8 cellular contexts compared by ENCODE assay signal in the genomic region with DNA sequence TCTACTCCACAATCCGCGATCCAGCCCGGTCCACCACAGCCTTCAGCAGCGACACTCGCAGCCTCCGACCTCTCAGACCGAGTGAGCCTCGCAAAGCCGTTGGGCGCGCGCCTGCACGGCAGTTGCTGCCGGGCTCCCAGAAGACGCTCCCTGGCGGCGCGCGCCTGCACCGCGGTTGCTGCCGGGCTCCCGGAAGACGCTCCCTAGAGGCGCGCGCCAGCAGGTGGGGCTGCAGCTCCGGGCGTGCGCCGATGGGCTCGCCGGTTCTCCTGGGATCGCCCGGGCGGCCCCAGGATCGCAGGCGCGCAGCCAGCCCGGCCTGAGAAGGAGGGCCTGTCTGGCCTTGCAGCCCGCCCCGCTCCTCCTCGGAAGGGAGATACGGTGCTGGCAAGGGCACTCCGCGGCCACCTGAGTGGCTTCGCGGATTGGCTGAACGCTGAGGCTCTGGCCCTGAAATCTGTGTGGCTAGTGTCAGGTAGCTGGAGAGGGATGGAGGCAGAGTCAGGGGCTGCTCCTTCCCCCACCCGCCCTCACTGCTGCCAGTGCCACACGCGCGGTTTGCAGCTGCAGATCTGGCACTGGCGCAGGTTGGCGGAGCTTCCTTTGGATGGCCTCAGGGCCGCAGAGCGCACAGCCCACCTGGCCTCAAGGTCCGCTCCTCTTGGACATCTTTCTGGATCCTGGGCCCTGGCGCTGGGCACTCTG.
A peak's percentile ranks its signal among the peaks of the same experiment; 100 is the strongest.
DNase-seq lines count a peak whose midpoint lies in the region; ATAC-seq, FAIRE-seq and TF ChIP-seq lines count a peak whose summit lies in the region.
"Not testable (repeated sequence)": the region's sequence is repeated elsewhere in the genome, so short reads cannot be mapped to it uniquely, and the experiment has no call there.

No MANE protein-coding gene starts in this region.

- not testable (repeated sequence) for H2BK5ac ChIP-seq in IMR-90 (ENCODE audit: low read depth, low read length, poor library complexity, severe bottlenecking)

- not testable (repeated sequence) for H3K79me1 ChIP-seq in IMR-90 (ENCODE audit: low read depth in 1 of 2, low read length in 2 of 2)

- peak overlapping the region; percentile 32; the same call in 1 of the 3 replicates for H3K4me3 ChIP-seq in A549
- peak overlapping the region; percentile 23; the same call in 1 of the 2 replicates for H3K4me3 ChIP-seq in IMR-90 (ENCODE audit: insufficient read depth, low read depth, low read length)
- H3K4me3 ChIP-seq in keratinocyte (ENCODE audit: control insufficient read depth in 2 of 3, extremely low read depth in 1 of 3, insufficient read depth in 2 of 3, low read depth in 1 of 3, low read length in 3 of 3) = not testable (repeated sequence)
- H3K4me3 ChIP-seq in sigmoid colon = peak overlapping the region in 3 of 4 donors; percentile 30 to 42 (median 36)

- CTCF ChIA-PET in A549 (lab: Yijun Ruan, JAX); IMR-90 (lab: Yijun Ruan, JAX); activated CD4-positive, alpha-beta memory T cell treated with anti-CD3 and anti-CD28 coated beads, Interleukin-2, amount 10 ng/mL, durations not matched to agents 7 days and 5 days (lab: Charles Lee): not testable (repeated sequence)

- ATAC-seq in A549 (peak; percentile 100), GM18858 (IDR thresholded peaks at IDR 0.05; ENCODE audit: unreplicated experiment) (peak; percentile 100), HG02588 (IDR thresholded peaks at IDR 0.05; ENCODE audit: unreplicated experiment) (peak; percentile 100), IMR-90 (ENCODE audit: low read depth) (peak; percentile 93)

- not testable (repeated sequence) for H3K9me3 Mint-ChIP-seq in activated CD4-positive, alpha-beta memory T cell treated with anti-CD3 and anti-CD28 coated beads, Interleukin-2, amount 10 ng/mL, durations not matched to agents 7 days and 5 days

- BruUV-seq in IMR-90 (replicated peaks; lab: Mats Ljungman, UMichigan) = not testable (repeated sequence)

- POLR2A ChIA-PET in A549 (lab: Yijun Ruan, JAX); IMR-90 (lab: Charles Lee; ENCODE audit: unreplicated experiment); activated CD4-positive, alpha-beta memory T cell treated with anti-CD3 and anti-CD28 coated beads, Interleukin-2, amount 10 ng/mL, durations not matched to agents 7 days and 5 days (lab: Charles Lee): not testable (repeated sequence)

- H3K79me2 ChIP-seq in keratinocyte (ENCODE audit: control insufficient read depth, insufficient read depth, low read length) = not testable (repeated sequence)

- H3K27ac ChIP-seq in A549; IMR-90 (ENCODE audit: insufficient read depth, low read length); keratinocyte (ENCODE audit: control insufficient read depth, insufficient read depth, low read length); sigmoid colon: not testable (repeated sequence)

- 40% methylated on average over 2 of the region's 59 CpGs for WGBS in A549 (ENCODE audit: missing lambda C conversion rate)
- WGBS in IMR-90 (ENCODE audit: extremely low coverage in 2 of 2, insufficient read length in 1 of 2), 2 experiments = no CpG with 5 or more reads among the region's 59 CpGs
- 0 to 1% methylated on average over 37 to 39 of the region's 59 CpGs for WGBS in sigmoid colon, 2 donors

- FAIRE-seq in A549 (lab: Jason Lieb, UNC); keratinocyte (lab: Jason Lieb, UNC): not testable (repeated sequence)

- not testable (repeated sequence) for H3K14ac ChIP-seq in IMR-90 (replicated peaks; ENCODE audit: low read depth, low read length)

- in situ Hi-C loops in IMR-90 (cut with MboI; ENCODE audit: low sequenced_read_pairs) = not testable (repeated sequence)

- peak; percentile 31 to 35; a peak in 4 of 5 replicates for TF ChIP-seq RAD21 in A549 (conservative IDR thresholded peaks at IDR 0.05 in 1 of 2, IDR thresholded peaks at IDR 0.05 in 1 of 2)
- TF ChIP-seq RAD21 in IMR-90 (IDR thresholded peaks at IDR 0.05; ENCODE audit: low read length) = peak; percentile 18; the same call in 1 of the 2 replicates

- not testable (repeated sequence) for H3K27me3 ChIP-seq in IMR-90 (ENCODE audit: control insufficient read depth, insufficient read depth, low read length); keratinocyte (ENCODE audit: control insufficient read depth, extremely low read depth, insufficient read depth, low read length); sigmoid colon

- not testable (repeated sequence) for H4K5ac ChIP-seq in IMR-90 (ENCODE audit: low read depth, low read length)

- not testable (repeated sequence) for H3K4me3 Mint-ChIP-seq in activated CD4-positive, alpha-beta memory T cell treated with anti-CD3 and anti-CD28 coated beads, Interleukin-2, amount 10 ng/mL, durations not matched to agents 7 days and 5 days

- not testable (repeated sequence) for H3K27ac Mint-ChIP-seq in activated CD4-positive, alpha-beta memory T cell treated with anti-CD3 and anti-CD28 coated beads, Interleukin-2, amount 10 ng/mL, durations not matched to agents 7 days and 5 days

- not testable (repeated sequence) for H2AFZ ChIP-seq in IMR-90 (replicated peaks; ENCODE audit: low read length, poor library complexity)
- H2AFZ ChIP-seq in keratinocyte (ENCODE audit: control insufficient read depth, low read length) = peak overlapping the region; percentile 20

- TF ChIP-seq CTCF in A549 (IDR thresholded peaks at IDR 0.05) (peak; percentile 34), IMR-90 (conservative IDR thresholded peaks at IDR 0.05; ENCODE audit: low read depth, low read length) (peak; percentile 27; the same call in 1 of the 2 replicates), keratinocyte (optimal IDR thresholded peaks at IDR 0.05 in 1 of 3, IDR thresholded peaks at IDR 0.05 in 1 of 3, conservative IDR thresholded peaks at IDR 0.05 in 1 of 3; ENCODE audit: extremely low read depth in 1 of 3, insufficient read depth in 2 of 3, low read length in 3 of 3) (peak in 1 of 3 experiments; percentile 45), sigmoid colon (IDR thresholded peaks at IDR 0.05) (peak in 1 of 4 experiments; percentile 18)

- dilution Hi-C loops in IMR-90 (cut with HindIII; ENCODE audit: low sequenced_read_pairs, unreplicated experiment); keratinocyte (cut with MboI; ENCODE audit: extremely low pct_ligation_motif_present, low sequenced_read_pairs): not testable (repeated sequence)

- not testable (repeated sequence) for TF ChIP-seq EP300 in A549 (IDR thresholded peaks at IDR 0.05); sigmoid colon (IDR thresholded peaks at IDR 0.05)

- not testable (repeated sequence) for H3K36me3 ChIP-seq in IMR-90 (ENCODE audit: control insufficient read depth, insufficient read depth, low read length); keratinocyte (ENCODE audit: control insufficient read depth in 2 of 2, extremely low read depth in 1 of 2, insufficient read depth in 2 of 2, low read length in 2 of 2); sigmoid colon

- DNase-seq in A549 (ENCODE audit: low read depth in 1 of 2, low spot score in 1 of 2) (peak in 1 of 2 experiments; percentile 74), IMR-90 (peak; percentile 30), dedifferentiated amniotic fluid mesenchymal stem cell (ENCODE audit: extremely low spot score) (peak; percentile 15), sigmoid colon (peak; percentile 33)
- peak; percentile 53 for DNase-seq in activated CD4-positive, alpha-beta memory T cell treated with anti-CD3 and anti-CD28 coated beads, Interleukin-2, amount 10 ng/mL, durations not matched to agents 7 days and 5 days
- DNase-seq in keratinocyte (ENCODE audit: low read depth, low spot score) = not testable (repeated sequence)

- H3K9ac ChIP-seq in IMR-90 (ENCODE audit: low read depth, low read length); keratinocyte (ENCODE audit: control insufficient read depth, extremely low read depth, insufficient read depth, low read length): not testable (repeated sequence)

- H4K8ac ChIP-seq in IMR-90 (ENCODE audit: low read depth in 2 of 2, low read length in 2 of 2) = not testable (repeated sequence)

- not testable (repeated sequence) for H2AK9ac ChIP-seq in IMR-90 (replicated peaks; ENCODE audit: low read depth, low read length, poor library complexity)

- H3K4ac ChIP-seq in IMR-90 (ENCODE audit: low read depth, low read length) = not testable (repeated sequence)

- not testable (repeated sequence) for H3K36me3 Mint-ChIP-seq in activated CD4-positive, alpha-beta memory T cell treated with anti-CD3 and anti-CD28 coated beads, Interleukin-2, amount 10 ng/mL, durations not matched to agents 7 days and 5 days (ENCODE audit: low read depth)

- H3K18ac ChIP-seq in IMR-90 (ENCODE audit: low read depth, low read length) = not testable (repeated sequence)

- not testable (repeated sequence) for H3K23ac ChIP-seq in IMR-90 (ENCODE audit: low read depth, low read length)

- H3K4me2 ChIP-seq in A549 (peak overlapping the region; percentile 70), IMR-90 (ENCODE audit: low read depth, low read length) (peak overlapping the region; percentile 22; the same call in 1 of the 2 replicates), keratinocyte (ENCODE audit: control insufficient read depth, extremely low read depth, insufficient read depth, low read depth, low read length) (peak overlapping the region; percentile 22)

- not testable (repeated sequence) for H2BK20ac ChIP-seq in IMR-90 (ENCODE audit: low read depth, low read length)

- not testable (repeated sequence) for H2AK5ac ChIP-seq in IMR-90 (ENCODE audit: low read depth, low read length)

- H3K9me3 ChIP-seq in A549; IMR-90 (ENCODE audit: control insufficient read depth, insufficient read depth, low read length); keratinocyte (ENCODE audit: control insufficient read depth, low read depth, low read length); sigmoid colon: not testable (repeated sequence)

- H2BK120ac ChIP-seq in IMR-90 (ENCODE audit: low read depth, low read length) = not testable (repeated sequence)

- not testable (repeated sequence) for H4K20me1 ChIP-seq in IMR-90 (ENCODE audit: insufficient read depth, low read length); keratinocyte (ENCODE audit: control insufficient read depth, extremely low read depth, insufficient read depth, low read length)

- H2BK15ac ChIP-seq in IMR-90 (ENCODE audit: low read depth, low read length) = not testable (repeated sequence)

- not testable (repeated sequence) for H4K91ac ChIP-seq in IMR-90 (ENCODE audit: insufficient read depth, low read depth, low read length)

- H3K27me3 Mint-ChIP-seq in activated CD4-positive, alpha-beta memory T cell treated with anti-CD3 and anti-CD28 coated beads, Interleukin-2, amount 10 ng/mL, durations not matched to agents 7 days and 5 days = not testable (repeated sequence)

- not testable (repeated sequence) for H3K9me1 ChIP-seq in IMR-90 (ENCODE audit: insufficient read depth, low read length); keratinocyte (ENCODE audit: control insufficient read depth, extremely low read depth, insufficient read depth, low read length)

- TF ChIP-seq POLR2A in A549 (IDR thresholded peaks at IDR 0.05; ENCODE audit: low read length); IMR-90 (IDR thresholded peaks at IDR 0.05; ENCODE audit: low read depth, low read length); sigmoid colon (IDR thresholded peaks at IDR 0.05): not testable (repeated sequence)

- not testable (repeated sequence) for H3K56ac ChIP-seq in IMR-90 (ENCODE audit: extremely low read depth, insufficient read depth, low read length)

- H3K4me1 Mint-ChIP-seq in activated CD4-positive, alpha-beta memory T cell treated with anti-CD3 and anti-CD28 coated beads, Interleukin-2, amount 10 ng/mL, durations not matched to agents 7 days and 5 days = not testable (repeated sequence)

- not testable (repeated sequence) for H3K4me1 ChIP-seq in A549; IMR-90 (ENCODE audit: control insufficient read depth, insufficient read depth, low read length); keratinocyte (ENCODE audit: control insufficient read depth, extremely low read depth, insufficient read depth, low read length); sigmoid colon

- intact Hi-C loops in IMR-90 (cut with micrococcal nuclease); sigmoid colon (cut with DNase I): not testable (repeated sequence)
